ENCODE assay signal across 8 cellular contexts in genomic region chr19:38315657-38316476, GRCh38. TPM values are rescaled to one million over a fixed set of nuclear protein-coding genes. Genes with fewer than 3 reads are reported as not detected.
A peak's percentile ranks its signal among the peaks of the same experiment; 100 is the strongest.
DNase-seq lines count a peak whose midpoint lies in the region; ATAC-seq and TF ChIP-seq lines count a peak whose summit lies in the region.

Gene YIF1B (minus strand): TSS chr19:38315947. CDS start chr19:38315917, 30 bp downstream.

- H3K4me3 ChIP-seq in epithelial cell of esophagus (ENCODE audit: low read length) = peak within 1 kb of the TSS; percentile 65
- H3K4me3 ChIP-seq in mucosa of descending colon = peak within 1 kb of the TSS; percentile 18

- no peaks in the 10 kb centered on the region for H3K9me3 ChIP-seq in mucosa of descending colon

- peak; percentile 81 for ATAC-seq in GM21619 (IDR thresholded peaks at IDR 0.05; ENCODE audit: unreplicated experiment)
- ATAC-seq in mucosa of descending colon = peak; percentile 91

- no peak for TF ChIP-seq RAD21 in Ishikawa (IDR thresholded peaks at IDR 0.05; ENCODE audit: low read depth)

- intact Hi-C loops in mucosa of descending colon (cut with DNase I, micrococcal nuclease) = no loop called here

- peak; percentile 89 for DNase-seq in DMS153 treated with DMSO at 0.1 percent for 48 hours (lab: John Stamatoyannopoulos, UW; ENCODE audit: unreplicated experiment)
- DNase-seq in OCI-M2 (lab: John Stamatoyannopoulos, UW; ENCODE audit: unreplicated experiment) = peak; percentile 98
- peak; percentile 89 for DNase-seq in activated T-cell treated with anti-CD3 and anti-CD28 coated beads for 4 hours
- DNase-seq in epithelial cell of esophagus (ENCODE audit: low read depth) = peak; percentile 98
- DNase-seq in mucosa of descending colon = peak; percentile 97 to 98 (median 97)
- peak; percentile 79 to 86 for DNase-seq in stimulated activated CD8-positive, alpha-beta memory T cell treated with anti-CD3 and anti-CD28 coated beads, Interleukin-4, amount 100 ng/mL, for 1 hour (ENCODE audit: low read depth in 2 of 2, low spot score in 1 of 2)

- TF ChIP-seq EP300 in Ishikawa (IDR thresholded peaks at IDR 0.05; ENCODE audit: borderline replicate concordance) = no peak

- peak; percentile 7 for TF ChIP-seq CTCF in epithelial cell of esophagus (IDR thresholded peaks at IDR 0.05; ENCODE audit: insufficient read depth, low read depth, low read length, missing control alignments)
- TF ChIP-seq CTCF in mucosa of descending colon (IDR thresholded peaks at IDR 0.05) = no peak

- H3K4me1 ChIP-seq in mucosa of descending colon (ENCODE audit: low read depth) = peaks cover 18% of the 10 kb centered on the region

- peaks cover 5% of the 10 kb centered on the region for H3K36me3 ChIP-seq in mucosa of descending colon (ENCODE audit: low read depth)

TF ChIP-seq in Ishikawa, 13 proteins besides CTCF, POLR2A, EP300 and RAD21:
- TF ChIP-seq YY1 (IDR thresholded peaks at IDR 0.05; ENCODE audit: low read depth) (peak; percentile 43; the same call in 1 of the 2 replicates), CREB1 (IDR thresholded peaks at IDR 0.05; ENCODE audit: low read depth) (no peak), EGR1 (IDR thresholded peaks at IDR 0.05) (peak; percentile 34; the same call in 1 of the 2 replicates), USF1 (IDR thresholded peaks at IDR 0.05) (0 out of 2 replicates have a peak, but pooled peaks have one; percentile 25), TCF12 (IDR thresholded peaks at IDR 0.05; ENCODE audit: low read depth) (0 out of 2 replicates have a peak, but pooled peaks have one; percentile 25), NFIC (IDR thresholded peaks at IDR 0.05) (no peak), MAX (IDR thresholded peaks at IDR 0.05) (peak; percentile 39; the same call in 1 of the 2 replicates)

RNA-seq across cellular contexts. Expression of gene YIF1B, which starts in this region (rescaled TPM):
- total RNA-seq in mucosa of descending colon = 10 to 100 TPM; 21.4 to 31.5 (median 23.9) TPM

Comparison
In these comparisons a context has a peak if more than half of its experiments do, and no peak if none do; other contexts are left out.
1. Peak in every context shown above with its lines: DNase-seq, ATAC-seq and H3K4me3 ChIP-seq.